ENCODE assay signal across 1 cellular context in the genomic region with DNA sequence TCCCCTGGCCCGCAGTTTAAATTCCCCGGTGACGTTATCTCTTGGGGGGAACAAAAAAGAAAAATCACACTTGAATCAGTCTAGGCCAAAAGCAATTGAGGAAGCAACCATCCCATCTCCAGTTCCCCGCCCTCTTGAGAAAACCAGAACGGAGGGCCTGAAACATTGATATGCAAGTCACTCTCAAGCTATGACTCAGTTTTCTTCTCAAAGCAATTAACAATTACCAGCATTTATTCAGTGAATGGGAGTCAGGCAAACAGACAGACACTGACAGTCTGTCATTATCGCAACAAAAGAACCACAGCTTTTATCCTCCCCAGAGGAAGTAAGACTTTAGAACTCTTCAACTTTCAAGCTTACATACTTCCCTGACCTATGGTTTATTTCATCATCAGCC.
TF ChIP-seq lines count a peak whose summit lies in the region.

No MANE protein-coding gene starts in this region.

TF ChIP-seq in HepG2, 621 proteins besides CTCF, POLR2A, EP300 and RAD21 (continued from another document):
- TF ChIP-seq, protein P1, sequence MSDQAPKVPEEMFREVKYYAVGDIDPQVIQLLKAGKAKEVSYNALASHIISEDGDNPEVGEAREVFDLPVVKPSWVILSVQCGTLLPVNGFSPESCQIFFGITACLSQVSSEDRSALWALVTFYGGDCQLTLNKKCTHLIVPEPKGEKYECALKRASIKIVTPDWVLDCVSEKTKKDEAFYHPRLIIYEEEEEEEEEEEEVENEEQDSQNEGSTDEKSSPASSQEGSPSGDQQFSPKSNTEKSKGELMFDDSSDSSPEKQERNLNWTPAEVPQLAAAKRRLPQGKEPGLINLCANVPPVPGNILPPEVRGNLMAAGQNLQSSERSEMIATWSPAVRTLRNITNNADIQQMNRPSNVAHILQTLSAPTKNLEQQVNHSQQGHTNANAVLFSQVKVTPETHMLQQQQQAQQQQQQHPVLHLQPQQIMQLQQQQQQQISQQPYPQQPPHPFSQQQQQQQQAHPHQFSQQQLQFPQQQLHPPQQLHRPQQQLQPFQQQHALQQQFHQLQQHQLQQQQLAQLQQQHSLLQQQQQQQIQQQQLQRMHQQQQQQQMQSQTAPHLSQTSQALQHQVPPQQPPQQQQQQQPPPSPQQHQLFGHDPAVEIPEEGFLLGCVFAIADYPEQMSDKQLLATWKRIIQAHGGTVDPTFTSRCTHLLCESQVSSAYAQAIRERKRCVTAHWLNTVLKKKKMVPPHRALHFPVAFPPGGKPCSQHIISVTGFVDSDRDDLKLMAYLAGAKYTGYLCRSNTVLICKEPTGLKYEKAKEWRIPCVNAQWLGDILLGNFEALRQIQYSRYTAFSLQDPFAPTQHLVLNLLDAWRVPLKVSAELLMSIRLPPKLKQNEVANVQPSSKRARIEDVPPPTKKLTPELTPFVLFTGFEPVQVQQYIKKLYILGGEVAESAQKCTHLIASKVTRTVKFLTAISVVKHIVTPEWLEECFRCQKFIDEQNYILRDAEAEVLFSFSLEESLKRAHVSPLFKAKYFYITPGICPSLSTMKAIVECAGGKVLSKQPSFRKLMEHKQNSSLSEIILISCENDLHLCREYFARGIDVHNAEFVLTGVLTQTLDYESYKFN (CRISPR knock-in tag; conservative IDR thresholded peaks at IDR 0.05): no peak
